ENCODE assay signal across 12 cellular contexts in the genomic region with DNA sequence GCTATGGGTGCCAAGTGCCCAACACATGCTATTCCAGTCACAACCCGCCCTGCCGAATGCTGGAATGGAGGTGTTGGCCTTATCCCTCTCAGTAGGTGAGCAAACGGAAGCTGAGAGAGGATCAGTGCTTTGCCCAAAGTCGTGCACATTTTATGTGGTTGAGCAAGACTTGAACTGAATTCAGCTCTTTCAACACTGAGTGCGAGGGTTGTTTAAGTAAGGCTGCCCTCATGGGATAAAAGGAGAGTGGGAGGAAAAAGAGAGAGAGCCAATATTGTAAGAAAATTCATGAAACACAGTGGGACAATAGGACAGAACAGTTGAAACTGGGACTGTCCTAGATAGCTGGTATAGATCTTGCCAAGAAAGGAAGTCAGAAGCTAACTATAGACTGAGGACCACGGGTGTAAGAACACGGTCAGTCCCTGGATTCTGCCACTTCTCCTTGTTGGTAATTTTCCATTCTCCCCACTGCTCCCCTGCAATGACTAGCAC. TPM values are rescaled to one million over a fixed set of nuclear protein-coding genes. Genes with fewer than 3 reads are reported as not detected.
DNase-seq lines count a peak whose midpoint lies in the region; ATAC-seq, FAIRE-seq and TF ChIP-seq lines count a peak whose summit lies in the region.
"Had no signal": no experiment of that assay in that cellular context is flagged by ENCODE, and none has a peak within 500 bp of the region (broad histone marks: within the 10 kb centered on the region; RNA-seq: fewer than 3 reads in every experiment).

No MANE protein-coding gene starts in this region.

- H3K27ac ChIP-seq in keratinocyte (ENCODE audit: control insufficient read depth, insufficient read depth, low read length): no peak overlapping the region
- H3K27ac ChIP-seq: ovary had no signal

- H4K20me1 ChIP-seq in keratinocyte (ENCODE audit: control insufficient read depth, extremely low read depth, insufficient read depth, low read length): no peaks in the 10 kb centered on the region

- TF ChIP-seq CTCF in bronchial epithelial cell (IDR thresholded peaks at IDR 0.05; ENCODE audit: insufficient read depth, low read length, severe bottlenecking): no peak
- no peak for TF ChIP-seq CTCF in keratinocyte (optimal IDR thresholded peaks at IDR 0.05 in 1 of 3, IDR thresholded peaks at IDR 0.05 in 1 of 3, conservative IDR thresholded peaks at IDR 0.05 in 1 of 3; ENCODE audit: extremely low read depth in 1 of 3, insufficient read depth in 2 of 3, low read length in 3 of 3)

- FAIRE-seq in bronchial epithelial cell (lab: Jason Lieb, UNC) (no peak), keratinocyte (lab: Jason Lieb, UNC) (no peak), GM19239 (lab: Jason Lieb, UNC) (no peak)

- no peaks in the 10 kb centered on the region for H3K27me3 ChIP-seq in bronchial epithelial cell (ENCODE audit: control insufficient read depth, insufficient read depth, low read length)
- peaks cover 5% of the 10 kb centered on the region for H3K27me3 ChIP-seq in keratinocyte (ENCODE audit: control insufficient read depth, extremely low read depth, insufficient read depth, low read length)
- H3K27me3 ChIP-seq: ovary had no signal

- H3K36me3 ChIP-seq in bronchial epithelial cell (ENCODE audit: control insufficient read depth, insufficient read depth, low read length) (no peaks in the 10 kb centered on the region), keratinocyte (ENCODE audit: control insufficient read depth in 2 of 2, extremely low read depth in 1 of 2, insufficient read depth in 2 of 2, low read length in 2 of 2) (no peaks in the 10 kb centered on the region)
- H3K36me3 ChIP-seq: ovary had no signal

- no peak for ATAC-seq in HG02763 (IDR thresholded peaks at IDR 0.05; ENCODE audit: unreplicated experiment)

- dilution Hi-C loops in keratinocyte (cut with MboI; ENCODE audit: extremely low pct_ligation_motif_present, low sequenced_read_pairs): no loop called here

- H3K9me1 ChIP-seq in keratinocyte (ENCODE audit: control insufficient read depth, extremely low read depth, insufficient read depth, low read length): no peaks in the 10 kb centered on the region

- no peak overlapping the region for H3K4me3 ChIP-seq in bronchial epithelial cell (ENCODE audit: low read depth, low read length)
- H3K4me3 ChIP-seq in keratinocyte (ENCODE audit: control insufficient read depth in 2 of 3, extremely low read depth in 1 of 3, insufficient read depth in 2 of 3, low read depth in 1 of 3, low read length in 3 of 3): no peak overlapping the region
- H3K4me3 ChIP-seq: ovary had no signal

- no peaks in the 10 kb centered on the region for H3K4me1 ChIP-seq in keratinocyte (ENCODE audit: control insufficient read depth, extremely low read depth, insufficient read depth, low read length)

- H3K4me2 ChIP-seq in keratinocyte (ENCODE audit: control insufficient read depth, extremely low read depth, insufficient read depth, low read depth, low read length): no peak overlapping the region

- H3K9me3 ChIP-seq in keratinocyte (ENCODE audit: control insufficient read depth, low read depth, low read length): no peaks in the 10 kb centered on the region
- H3K9me3 ChIP-seq: ovary had no signal

- H3K79me2 ChIP-seq in keratinocyte (ENCODE audit: control insufficient read depth, insufficient read depth, low read length): no peaks in the 10 kb centered on the region

- DNase-seq in GOT3 (lab: John Stamatoyannopoulos, UW): peak; percentile 41
- DNase-seq in bronchial epithelial cell (ENCODE audit: low read depth): peak; percentile 86
- peak; percentile 11 for DNase-seq in keratinocyte (ENCODE audit: low read depth, low spot score)
- DNase-seq in stromal cell of bone marrow (ENCODE audit: low read depth): peak; percentile 95
- DNase-seq in dermis blood vessel endothelial cell: no peak
- DNase-seq in NCI-H2196 treated with DMSO at 0.1 percent for 48 hours (lab: John Stamatoyannopoulos, UW; ENCODE audit: unreplicated experiment): no peak
- no peak for DNase-seq in GM19239 (ENCODE audit: insufficient read length, low spot score)
- DNase-seq: activated T-cell treated with anti-CD3 and anti-CD28 coated beads, Interleukin-2, amount 50 U/mL, for 1 hour; DND-41; NCI-H1092 had no signal

- H2AFZ ChIP-seq in keratinocyte (ENCODE audit: control insufficient read depth, low read length): no peak overlapping the region

- H3K9ac ChIP-seq in keratinocyte (ENCODE audit: control insufficient read depth, extremely low read depth, insufficient read depth, low read length): no peak overlapping the region

RNA-seq across cellular contexts. Expression of a gene that starts 13.6 kb away (rescaled TPM):
- total RNA-seq in bronchial epithelial cell (0.79 and 1.7 TPM in 2 replicates), dermis blood vessel endothelial cell (0.17 TPM in 1 of 2 replicates, not detected in the other)
- polyA plus RNA-seq in keratinocyte: 0.11 to 1.2 TPM (median 0.20 TPM) in 3 replicates
- polyA plus RNA-seq in keratinocyte (2011; ENCODE audit: low read depth): 0.52 TPM
- polyA plus RNA-seq in keratinocyte (2011; cell fraction: cytosol; rRNA removed): 0.29 and 0.34 TPM in 2 replicates
- polyA plus RNA-seq in keratinocyte (2011; cell fraction: nucleus; rRNA removed): 2.7 and 4.2 TPM in 2 replicates
- 3.2 TPM in 1 of 2 replicates, not detected in the other for polyA plus RNA-seq in keratinocyte (2012; ENCODE audit: low replicate concordance)
- 1.5 TPM in 1 of 3 replicates, not detected in the others for polyA minus RNA-seq in keratinocyte
- not detected for polyA minus RNA-seq in keratinocyte (2011; cell fraction: cytosol; rRNA and poly(A)+ RNA removed)
- polyA minus RNA-seq in keratinocyte (2011; cell fraction: nucleus; rRNA and poly(A)+ RNA removed): 1.4 and 1.7 TPM in 2 replicates

RNA-seq across cellular contexts. Expression of a gene that starts 24.5 kb away (rescaled TPM):
- not detected in 2 replicates for total RNA-seq in bronchial epithelial cell
- polyA plus RNA-seq in keratinocyte: not detected in 3 replicates
- not detected for polyA plus RNA-seq in keratinocyte (2011; ENCODE audit: low read depth)
- not detected in 2 replicates for polyA plus RNA-seq in keratinocyte (2011; cell fraction: cytosol; rRNA removed)
- polyA plus RNA-seq in keratinocyte (2011; cell fraction: nucleus; rRNA removed): not detected in 2 replicates
- polyA plus RNA-seq in keratinocyte (2012; ENCODE audit: low replicate concordance): 0.06 TPM in 1 of 2 replicates, not detected in the other
- polyA minus RNA-seq in keratinocyte: 0.85 TPM in 1 of 3 replicates, not detected in the others
- polyA minus RNA-seq in keratinocyte (2011; cell fraction: cytosol; rRNA and poly(A)+ RNA removed): not detected
- polyA minus RNA-seq in keratinocyte (2011; cell fraction: nucleus; rRNA and poly(A)+ RNA removed): not detected in 2 replicates
- not detected in 2 replicates for total RNA-seq in dermis blood vessel endothelial cell

RNA-seq across cellular contexts. Expression of a gene that starts 29.4 kb away (rescaled TPM):
- total RNA-seq in bronchial epithelial cell: under 0.01 TPM in 2 replicates
- polyA plus RNA-seq in keratinocyte: 0.14 TPM in 1 of 3 replicates, not detected in the others
- polyA plus RNA-seq in keratinocyte (2011; ENCODE audit: low read depth): not detected
- not detected in 2 replicates for polyA plus RNA-seq in keratinocyte (2011; cell fraction: cytosol; rRNA removed)
- polyA plus RNA-seq in keratinocyte (2011; cell fraction: nucleus; rRNA removed): 0.06 and 0.08 TPM in 2 replicates
- polyA plus RNA-seq in keratinocyte (2012; ENCODE audit: low replicate concordance): not detected in 2 replicates
- polyA minus RNA-seq in keratinocyte: 0.03 TPM in 2 of 3 replicates, not detected in the other
- not detected for polyA minus RNA-seq in keratinocyte (2011; cell fraction: cytosol; rRNA and poly(A)+ RNA removed)
- 0.16 TPM in 1 of 2 replicates, not detected in the other for polyA minus RNA-seq in keratinocyte (2011; cell fraction: nucleus; rRNA and poly(A)+ RNA removed)
- under 0.01 TPM in 2 replicates for total RNA-seq in dermis blood vessel endothelial cell

Comparison
In these comparisons a context has a peak if more than half of its experiments do, and no peak if none do; other contexts are left out.
1. DNase-seq: peak in GOT3 (single experiment), bronchial epithelial cell (single experiment), keratinocyte (single experiment) and stromal cell of bone marrow (single experiment); none in dermis blood vessel endothelial cell (single experiment), NCI-H2196 treated with DMSO at 0.1 percent for 48 hours (single experiment) and GM19239 (single experiment).